ENCODE assay signal across 15 cellular contexts in genomic region chr1:245576323-245576722, GRCh38.
"Had no signal": no experiment of that assay in that cellular context is flagged by ENCODE, and none has a peak within 500 bp of the region (broad histone marks: within the 10 kb centered on the region; RNA-seq: fewer than 3 reads in every experiment).

No MANE protein-coding gene starts in this region.

- H3K36me3 ChIP-seq: heart left ventricle had no signal

- H3K9me3 Mint-ChIP-seq: natural killer cell; stimulated activated naive B cell treated with anti-CD40 and anti-IgM and Interleukin-4, amounts not matched to agents 10 μg/mL and 1 μg/mL and 100 μg/mL, for 72 hours; stimulated activated naive CD8-positive, alpha-beta T cell treated with anti-CD3 and anti-CD28 coated beads, Interleukin-15, amount 100 ng/mL, for 72 hours had no signal

- H3K9ac ChIP-seq: parathyroid adenoma had no signal

- H3K4me3 ChIP-seq: heart left ventricle had no signal

- H3K79me2 ChIP-seq: parathyroid adenoma had no signal

- DNase-seq: effector memory CD4-positive, alpha-beta T cell; heart left ventricle; hippocampal formation; kidney glomerular epithelial cell; natural killer cell; stimulated activated CD4-positive, alpha-beta T cell treated with anti-CD3 and anti-CD28 coated beads, Interleukin-2, amount 100 ng/mL, for 24 hours; stimulated activated CD4-positive, alpha-beta T cell treated with anti-CD3 and anti-CD28 coated beads, Interleukin-4, amount 100 ng/mL, for 4 hours; stimulated activated naive B cell treated with anti-CD40 and anti-IgM and Interleukin-4, amounts not matched to agents 10 μg/mL and 1 μg/mL and 100 μg/mL, for 72 hours; stimulated activated naive CD8-positive, alpha-beta T cell treated with anti-CD3 and anti-CD28 coated beads, Interleukin-15, amount 100 ng/mL, for 72 hours had no signal

- H3K4me1 ChIP-seq: heart left ventricle, parathyroid adenoma had no signal

- H3K27ac ChIP-seq: heart left ventricle, parathyroid adenoma had no signal

- H3K4me3 Mint-ChIP-seq: natural killer cell; stimulated activated naive B cell treated with anti-CD40 and anti-IgM and Interleukin-4, amounts not matched to agents 10 μg/mL and 1 μg/mL and 100 μg/mL, for 72 hours; stimulated activated naive CD8-positive, alpha-beta T cell treated with anti-CD3 and anti-CD28 coated beads, Interleukin-15, amount 100 ng/mL, for 72 hours; type B pancreatic cell had no signal

- H3K36me3 Mint-ChIP-seq: natural killer cell; stimulated activated naive B cell treated with anti-CD40 and anti-IgM and Interleukin-4, amounts not matched to agents 10 μg/mL and 1 μg/mL and 100 μg/mL, for 72 hours had no signal

- H3K9me3 ChIP-seq: heart left ventricle had no signal

- H3K27ac Mint-ChIP-seq: natural killer cell; stimulated activated naive B cell treated with anti-CD40 and anti-IgM and Interleukin-4, amounts not matched to agents 10 μg/mL and 1 μg/mL and 100 μg/mL, for 72 hours; stimulated activated naive CD8-positive, alpha-beta T cell treated with anti-CD3 and anti-CD28 coated beads, Interleukin-15, amount 100 ng/mL, for 72 hours; type B pancreatic cell had no signal

- H2AFZ ChIP-seq: parathyroid adenoma had no signal

- H3K4me1 Mint-ChIP-seq: natural killer cell; stimulated activated naive B cell treated with anti-CD40 and anti-IgM and Interleukin-4, amounts not matched to agents 10 μg/mL and 1 μg/mL and 100 μg/mL, for 72 hours; stimulated activated naive CD8-positive, alpha-beta T cell treated with anti-CD3 and anti-CD28 coated beads, Interleukin-15, amount 100 ng/mL, for 72 hours had no signal

- FAIRE-seq: endometrium, frontal cortex, islet of Langerhans, urothelium cell line had no signal
